Comparison of ENCODE assay signal across 23 cellular contexts in genomic region chr19:50516859-50517703, GRCh38. TPM values are rescaled to one million over a fixed set of nuclear protein-coding genes. Genes with fewer than 3 reads are reported as not detected.
DNase-seq lines count a peak whose midpoint lies in the region; ATAC-seq and TF ChIP-seq lines count a peak whose summit lies in the region.
"Had no signal": no experiment of that assay in that cellular context is flagged by ENCODE, and none has a peak within 500 bp of the region (broad histone marks: within the 10 kb centered on the region; RNA-seq: fewer than 3 reads in every experiment).

No MANE protein-coding gene starts in this region.

- H3K79me2 ChIP-seq in mammary epithelial cell (ENCODE audit: insufficient read depth, low read length) (no peaks in the 10 kb centered on the region), PC-3 (ENCODE audit: low read length) (no peaks in the 10 kb centered on the region)

- peak overlapping the region; percentile 64 for H3K4me2 ChIP-seq in mammary epithelial cell (ENCODE audit: insufficient read depth, low read depth, low read length)
- peak overlapping the region; percentile 73 for H3K4me2 ChIP-seq in PC-3 (ENCODE audit: low read length)

- intact Hi-C loops in mammary epithelial cell (cut with micrococcal nuclease) (loop anchor here (10.0 kb wide), 1 partner anchor 588 kb away; the partner anchor contains the start of gene CTU1), MCF 10A (cut with micrococcal nuclease) (no loop called here), PC-3 (cut with micrococcal nuclease) (no loop called here), lower lobe of right lung (cut with DNase I) (no loop called here), spleen (cut with DNase I; ENCODE audit: low total_unique reads) (no loop called here)

- H3K9me2 ChIP-seq in PC-3 (replicated peaks; ENCODE audit: low read length): no peaks in the 10 kb centered on the region

- BruUV-seq in mammary epithelial cell (replicated peaks; lab: Mats Ljungman, UMichigan) (no TSS peak), MCF 10A (replicated peaks; lab: Mats Ljungman, UMichigan) (no TSS peak), PC-3 (replicated peaks; lab: Mats Ljungman, UMichigan) (no TSS peak)

- H3K4me1 ChIP-seq in mammary epithelial cell (ENCODE audit: insufficient read depth, low read length) (peaks cover 3% of the 10 kb centered on the region), PC-3 (ENCODE audit: insufficient read depth, low read length) (peaks cover 3% of the 10 kb centered on the region; the same call in 1 of the 2 replicates), lower lobe of right lung (no peaks in the 10 kb centered on the region), spleen (peaks cover 0 to 4% (median 0%) of the 10 kb centered on the region in 6 donors)

- H3K4me3 ChIP-seq in mammary epithelial cell (replicated peaks in 1 of 3; ENCODE audit: insufficient read depth in 1 of 3, low read depth in 2 of 3, low read length in 3 of 3): peak overlapping the region in 1 of 3 experiments; percentile 19
- H3K4me3 ChIP-seq in PC-3 (ENCODE audit: low read length): peak overlapping the region; percentile 53
- H3K4me3 ChIP-seq in lower lobe of right lung: no peak overlapping the region
- H3K4me3 ChIP-seq in spleen: no peak overlapping the region

- dilution Hi-C loops in mammary epithelial cell (cut with HindIII; ENCODE audit: low sequenced_read_pairs): no loop called here

- H3K9me3 ChIP-seq in mammary epithelial cell (replicated peaks; ENCODE audit: insufficient read depth, low read length): no peaks in the 10 kb centered on the region
- no peaks in the 10 kb centered on the region for H3K9me3 ChIP-seq in PC-3 (ENCODE audit: low read length)
- no peaks in the 10 kb centered on the region for H3K9me3 ChIP-seq in lower lobe of right lung
- H3K9me3 ChIP-seq in spleen: no peaks in the 10 kb centered on the region

- H3K4me3 Mint-ChIP-seq in MCF 10A (ENCODE audit: unreplicated experiment) (no peak overlapping the region), WTC11 (no peak overlapping the region)
- H3K4me3 Mint-ChIP-seq: CD8-positive, alpha-beta memory T cell; IgD-negative memory B cell had no signal

- no peaks in the 10 kb centered on the region for H4K20me1 ChIP-seq in mammary epithelial cell (ENCODE audit: insufficient read depth, low read length)
- no peaks in the 10 kb centered on the region for H4K20me1 ChIP-seq in PC-3 (ENCODE audit: low read length)

- WGBS in mammary epithelial cell (ENCODE audit: low coverage, missing lambda C conversion rate): 45% methylated on average over 8 of the region's 54 CpGs
- WGBS in spleen, 5 donors: 68 to 85% (median 74%) methylated on average over 47 to 54 of the region's 54 CpGs

- POLR2A ChIA-PET in MCF 10A (lab: Yijun Ruan, JAX): no interaction called here
- POLR2A ChIA-PET in PC-3 (lab: Charles Lee; ENCODE audit: unreplicated experiment): no interaction called here
- POLR2A ChIA-PET in WTC11 (lab: Charles Lee): no interaction called here

- in situ Hi-C loops in mammary epithelial cell (cut with MboI; ENCODE audit: low sequenced_read_pairs in 2 of 2): no loop called here

- H3K9me3 Mint-ChIP-seq in MCF 10A (ENCODE audit: unreplicated experiment): no peaks in the 10 kb centered on the region
- H3K9me3 Mint-ChIP-seq in WTC11: peaks cover 5% of the 10 kb centered on the region
- H3K9me3 Mint-ChIP-seq: CD8-positive, alpha-beta memory T cell; IgD-negative memory B cell had no signal

- H3K9ac ChIP-seq in mammary epithelial cell (ENCODE audit: insufficient read depth, low read length) (no peak overlapping the region), PC-3 (ENCODE audit: low read length) (no peak overlapping the region)

- H3K36me3 ChIP-seq in mammary epithelial cell (ENCODE audit: insufficient read depth, low read length) (no peaks in the 10 kb centered on the region), PC-3 (ENCODE audit: low read depth, low read length) (no peaks in the 10 kb centered on the region), lower lobe of right lung (no peaks in the 10 kb centered on the region), spleen (no peaks in the 10 kb centered on the region)

- H3K36me3 Mint-ChIP-seq in MCF 10A (ENCODE audit: insufficient read depth, unreplicated experiment): no peaks in the 10 kb centered on the region
- peaks cover 5% of the 10 kb centered on the region; the same call in 1 of the 2 replicates for H3K36me3 Mint-ChIP-seq in WTC11
- H3K36me3 Mint-ChIP-seq: CD8-positive, alpha-beta memory T cell; IgD-negative memory B cell had no signal

- H3K27ac ChIP-seq in mammary epithelial cell (ENCODE audit: insufficient read depth, low read depth, low read length) (no peak overlapping the region), PC-3 (ENCODE audit: low read length) (no peak overlapping the region), lower lobe of right lung (no peak overlapping the region), spleen (no peak overlapping the region)
- H3K27ac ChIP-seq: C4-2B had no signal

- ATAC-seq in PC-3 (peak; percentile 33; the same call in 1 of the 2 replicates), lower lobe of right lung (no peak), WTC11 (no peak), GM18498 (IDR thresholded peaks at IDR 0.05; ENCODE audit: unreplicated experiment) (no peak), HG02852 (IDR thresholded peaks at IDR 0.05; ENCODE audit: unreplicated experiment) (no peak)
- ATAC-seq: Right ventricle myocardium inferior had no signal

- no peaks in the 10 kb centered on the region for H3K27me3 Mint-ChIP-seq in MCF 10A (ENCODE audit: insufficient read depth, unreplicated experiment)
- H3K27me3 Mint-ChIP-seq in WTC11 (ENCODE audit: low read depth): peaks cover 25% of the 10 kb centered on the region

- H3K27me3 ChIP-seq in mammary epithelial cell (ENCODE audit: insufficient read depth, low read length) (no peaks in the 10 kb centered on the region), PC-3 (ENCODE audit: low read length) (no peaks in the 10 kb centered on the region), lower lobe of right lung (ENCODE audit: low read depth) (peaks cover 8% of the 10 kb centered on the region), spleen (replicated peaks in 1 of 7) (peaks cover 0 to 60% (median 5%) of the 10 kb centered on the region in 7 donors)

- CTCF ChIA-PET in mammary epithelial cell (lab: Charles Lee; ENCODE audit: low non-redundant PET) (no interaction called here), MCF 10A (lab: Yijun Ruan, JAX) (interaction anchor here (1.9 kb wide), 1 partner anchor 21 kb away, joined by 5 read pairs; no protein-coding TSS in a partner anchor), PC-3 (lab: Charles Lee) (interaction anchor here (0.7 kb wide), 1 partner anchor 545 kb away, joined by 7 read pairs; no protein-coding TSS in a partner anchor), WTC11 (lab: Charles Lee) (interaction anchor here (0.6 to 4.3 kb wide), 10 partner anchors 13 to 187 kb away, joined by 3 to 55 read pairs (median 4); no protein-coding TSS in a partner anchor)

- no peak for TF ChIP-seq POLR2A in spleen (IDR thresholded peaks at IDR 0.05)

- no peaks in the 10 kb centered on the region for H3F3A ChIP-seq in PC-3 (ENCODE audit: low read length, unreplicated experiment)

- H3K27ac Mint-ChIP-seq in MCF 10A (ENCODE audit: low read depth, unreplicated experiment): no peak overlapping the region
- no peak overlapping the region for H3K27ac Mint-ChIP-seq in WTC11
- H3K27ac Mint-ChIP-seq: IgD-negative memory B cell had no signal

- no peak for TF ChIP-seq CTCF in mammary epithelial cell (conservative IDR thresholded peaks at IDR 0.05 in 1 of 2, IDR thresholded peaks at IDR 0.05 in 1 of 2; ENCODE audit: extremely low read depth in 1 of 2, insufficient read depth in 1 of 2, low read depth in 1 of 2, low read length in 2 of 2)
- no peak for TF ChIP-seq CTCF in MCF 10A (IDR thresholded peaks at IDR 0.05; ENCODE audit: unreplicated experiment)
- TF ChIP-seq CTCF in PC-3 (conservative IDR thresholded peaks at IDR 0.05; ENCODE audit: low read depth, low read length): no peak
- no peak for TF ChIP-seq CTCF in lower lobe of right lung (IDR thresholded peaks at IDR 0.05)
- TF ChIP-seq CTCF in spleen (IDR thresholded peaks at IDR 0.05 in 8 of 11, conservative IDR thresholded peaks at IDR 0.05 in 3 of 11): no peak
- TF ChIP-seq CTCF in WTC11 (IDR thresholded peaks at IDR 0.05): no peak

- peak overlapping the region; percentile 74 for H2AFZ ChIP-seq in mammary epithelial cell (ENCODE audit: low read depth, low read length)
- peak overlapping the region; percentile 64 for H2AFZ ChIP-seq in PC-3 (ENCODE audit: low read length)

- DNase-seq in mammary epithelial cell (no peak), MCF 10A (ENCODE audit: unreplicated experiment) (no peak), PC-3 (no peak), lower lobe of right lung (peak; percentile 35), spleen (peak; percentile 71), WTC11 (ENCODE audit: low spot score) (no peak)
- DNase-seq: CD8-positive, alpha-beta memory T cell; EL; GF-D8; NCI-H1694; NCI-H2081; NCI-H2171; NCI-H524 treated with DMSO at 0.1 percent for 48 hours had no signal

- H3K4me1 Mint-ChIP-seq in MCF 10A (ENCODE audit: insufficient read depth, unreplicated experiment): no peaks in the 10 kb centered on the region
- peaks cover 5% of the 10 kb centered on the region; the same call in 1 of the 2 replicates for H3K4me1 Mint-ChIP-seq in WTC11
- H3K4me1 Mint-ChIP-seq: IgD-negative memory B cell had no signal

RNA-seq across cellular contexts. Expression of gene ASPDH, which starts 3.4 kb away (rescaled TPM):
- total RNA-seq in mammary epithelial cell: not detected
- not detected for polyA plus RNA-seq in mammary epithelial cell
- polyA minus RNA-seq in mammary epithelial cell: not detected
- total RNA-seq in MCF 10A (2022): not detected in 2 replicates
- total RNA-seq in PC-3 (2014; rRNA removed): not detected in 2 replicates
- total RNA-seq in lower lobe of right lung: not detected
- not detected for total RNA-seq in spleen
- polyA plus RNA-seq in spleen: not detected
- not detected in 3 replicates for total RNA-seq in WTC11 (2021)
- total RNA-seq: A172; CD8-positive, alpha-beta memory T cell; H4; M059J; OCI-LY7; Right ventricle myocardium inferior; SK-MEL-5 had no signal
- polyA plus RNA-seq: CD8-positive, alpha-beta memory T cell; IgD-negative memory B cell had no signal

RNA-seq across cellular contexts. Expression of gene JOSD2, which starts 6.1 kb away (rescaled TPM):
- 10 to 100 TPM; 17.3 to 71.1 TPM for total RNA-seq in mammary epithelial cell
- polyA plus RNA-seq in mammary epithelial cell: 41.6 TPM
- polyA minus RNA-seq in mammary epithelial cell: 1.4 TPM
- 65.8 and 76.9 TPM in 2 replicates for total RNA-seq in MCF 10A (2022)
- total RNA-seq in PC-3 (2014; rRNA removed): 60.8 and 71.5 TPM in 2 replicates
- 40.4 TPM for total RNA-seq in lower lobe of right lung
- 10 to 100 TPM; 21.4 to 32.1 (median 29.0) TPM for total RNA-seq in spleen
- polyA plus RNA-seq in spleen: 10 to 100 TPM; 39.2 to 54.3 (median 42.4) TPM
- total RNA-seq in WTC11 (2021): 4.0 to 4.3 TPM (median 4.0 TPM) in 3 replicates

RNA-seq across cellular contexts. Expression of gene GARIN5A, which starts 40.4 kb away (rescaled TPM):
- total RNA-seq in mammary epithelial cell: 1 to 10 TPM; 1.0 to 2.1 TPM
- polyA plus RNA-seq in mammary epithelial cell: 1.4 TPM
- polyA minus RNA-seq in mammary epithelial cell: 5.2 TPM
- total RNA-seq in MCF 10A (2022): 1.5 and 2.7 TPM in 2 replicates
- total RNA-seq in PC-3 (2014; rRNA removed): 3.5 and 6.2 TPM in 2 replicates
- total RNA-seq in lower lobe of right lung: 2.2 TPM
- under 1 TPM in 1 of 7 donors, not detected in 6; 0.61 TPM for total RNA-seq in spleen
- polyA plus RNA-seq in spleen: 1 to 10 TPM in 1 of 3 donors, under 1 TPM in 2; 0.42 to 1.4 (median 0.48) TPM
- 8.2 to 17.1 TPM (median 15.3 TPM) in 3 replicates for total RNA-seq in WTC11 (2021)

RNA-seq across cellular contexts. Expression of gene EMC10, which starts 40.8 kb away (rescaled TPM):
- 10 to 100 TPM; 53.8 to 77.1 TPM for total RNA-seq in mammary epithelial cell
- polyA plus RNA-seq in mammary epithelial cell: 41.8 TPM
- 7.1 TPM for polyA minus RNA-seq in mammary epithelial cell
- total RNA-seq in MCF 10A (2022): 61.3 and 61.8 TPM in 2 replicates
- total RNA-seq in PC-3 (2014; rRNA removed): 228 and 286 TPM in 2 replicates
- total RNA-seq in lower lobe of right lung: 95.6 TPM
- total RNA-seq in spleen: 10 to 100 TPM; 53.0 to 72.6 (median 62.5) TPM
- 10 to 100 TPM; 31.0 to 61.1 (median 50.5) TPM for polyA plus RNA-seq in spleen
- 114 to 120 TPM (median 114 TPM) in 3 replicates for total RNA-seq in WTC11 (2021)

RNA-seq across cellular contexts. Expression of gene LRRC4B, which starts 51.2 kb away (rescaled TPM):
- total RNA-seq in mammary epithelial cell: not detected
- polyA plus RNA-seq in mammary epithelial cell: not detected
- polyA minus RNA-seq in mammary epithelial cell: not detected
- total RNA-seq in MCF 10A (2022): not detected in 2 replicates
- 0.26 and 0.52 TPM in 2 replicates for total RNA-seq in PC-3 (2014; rRNA removed)
- 3.9 TPM for total RNA-seq in lower lobe of right lung
- 1 to 10 TPM in 4 of 7 donors, under 1 TPM in 3; 0.20 to 2.3 (median 1.0) TPM for total RNA-seq in spleen
- 1 to 10 TPM in 1 of 3 donors, under 1 TPM in 2; 0.30 to 1.0 (median 0.90) TPM for polyA plus RNA-seq in spleen
- 10.0 to 11.0 TPM (median 10.9 TPM) in 3 replicates for total RNA-seq in WTC11 (2021)
- total RNA-seq: CD8-positive, alpha-beta memory T cell; M059J had no signal
- polyA plus RNA-seq: CD8-positive, alpha-beta memory T cell; IgD-negative memory B cell had no signal

Comparison
In these comparisons a context has a peak if more than half of its experiments do, and no peak if none do; other contexts are left out.
1. DNase-seq: peak in lower lobe of right lung (single experiment) and spleen (single experiment); none in mammary epithelial cell (single experiment), MCF 10A (single experiment), PC-3 (single experiment) and WTC11 (single experiment).